ENCODE assay signal across 8 cellular contexts in genomic region chr10:73494213-73494612, GRCh38. TPM values are rescaled to one million over a fixed set of nuclear protein-coding genes. Genes with fewer than 3 reads are reported as not detected.
DNase-seq lines count a peak whose midpoint lies in the region; ATAC-seq and TF ChIP-seq lines count a peak whose summit lies in the region.

No MANE protein-coding gene starts in this region.

- TF ChIP-seq CTCF in CD4-positive, alpha-beta T cell (IDR thresholded peaks at IDR 0.05): no peak
- TF ChIP-seq CTCF in neutrophil (IDR thresholded peaks at IDR 0.05): no peak

- H3K27me3 ChIP-seq in CD4-positive, alpha-beta T cell (ENCODE audit: control insufficient read depth, insufficient read depth, low read length): no peaks in the 10 kb centered on the region
- no peaks in the 10 kb centered on the region for H3K27me3 ChIP-seq in MG63
- H3K27me3 ChIP-seq in neutrophil: no peaks in the 10 kb centered on the region

- peaks cover 21% of the 10 kb centered on the region for H3K36me3 Mint-ChIP-seq in CD4-positive, alpha-beta T cell (ENCODE audit: low read depth)
- H3K36me3 Mint-ChIP-seq in dendritic cell treated with granulocyte-macrophage colony-stimulating factor and Interleukin-4, amounts not matched to agents 40 ng/mL and 50 ng/mL, for 4 days (ENCODE audit: low read depth): peaks cover 35% of the 10 kb centered on the region

- H3K9me3 ChIP-seq in CD4-positive, alpha-beta T cell (ENCODE audit: control insufficient read depth, low read length): no peaks in the 10 kb centered on the region
- H3K9me3 ChIP-seq in MG63 (no peaks in the 10 kb centered on the region), neutrophil (no peaks in the 10 kb centered on the region)

- H3K27me3 Mint-ChIP-seq in CD4-positive, alpha-beta T cell: no peaks in the 10 kb centered on the region
- H3K27me3 Mint-ChIP-seq in dendritic cell treated with granulocyte-macrophage colony-stimulating factor and Interleukin-4, amounts not matched to agents 40 ng/mL and 50 ng/mL, for 4 days: no peaks in the 10 kb centered on the region

- peaks cover 34 to 35% of the 10 kb centered on the region in 2 experiments for H3K4me1 ChIP-seq in neutrophil (ENCODE audit: control insufficient read depth in 1 of 2, insufficient read depth in 1 of 2, low read depth in 1 of 2, low read length in 1 of 2)

- H3K27ac Mint-ChIP-seq in CD4-positive, alpha-beta T cell: peak overlapping the region; percentile 78
- peak overlapping the region; percentile 58 for H3K27ac Mint-ChIP-seq in dendritic cell treated with granulocyte-macrophage colony-stimulating factor and Interleukin-4, amounts not matched to agents 40 ng/mL and 50 ng/mL, for 4 days

- POLR2A ChIA-PET in CD4-positive, alpha-beta T cell (lab: Charles Lee): interaction anchor here (2.2 to 3.1 kb wide), 2 partner anchors 82 to 236 kb away, joined by 12 to 36 read pairs; partner anchors contain the start of gene ANXA7

- intact Hi-C loops in CD4-positive, alpha-beta T cell (cut with DNase I, micrococcal nuclease): loop anchor here (2.0 to 10.0 kb wide), 5 partner anchors 247 to 1139 kb away; partner anchors contain the start of genes CHCHD1 (in 1 of the 2), DNAJB12 (in 1 of the 2), DNAJC9 (in 1 of the 2) and MICU1 (in 1 of the 2)
- intact Hi-C loops in dendritic cell treated with granulocyte-macrophage colony-stimulating factor and Interleukin-4, amounts not matched to agents 40 ng/mL and 50 ng/mL, for 4 days (cut with micrococcal nuclease): loop anchor here (10.0 kb wide), 2 partner anchors 89 to 249 kb away; partner anchors contain the start of gene DNAJC9

- no peak for ATAC-seq in CD4-positive, alpha-beta T cell (ENCODE audit: poor library complexity)
- ATAC-seq in HG02885 (IDR thresholded peaks at IDR 0.05; ENCODE audit: poor library complexity, unreplicated experiment): no peak
- ATAC-seq in GM18519 (IDR thresholded peaks at IDR 0.05; ENCODE audit: low FRiP score, unreplicated experiment): no peak

- peak overlapping the region; percentile 91 for H3K4me3 ChIP-seq in MG63
- peak overlapping the region; percentile 82 to 93 for H3K4me3 ChIP-seq in neutrophil (ENCODE audit: low read depth in 1 of 2, low read length in 1 of 2)

- no peaks in the 10 kb centered on the region for H3K9me3 Mint-ChIP-seq in CD4-positive, alpha-beta T cell
- no peaks in the 10 kb centered on the region for H3K9me3 Mint-ChIP-seq in dendritic cell treated with granulocyte-macrophage colony-stimulating factor and Interleukin-4, amounts not matched to agents 40 ng/mL and 50 ng/mL, for 4 days

- peaks cover 67% of the 10 kb centered on the region for H3K4me1 Mint-ChIP-seq in CD4-positive, alpha-beta T cell (ENCODE audit: low read depth)
- peaks cover 59% of the 10 kb centered on the region for H3K4me1 Mint-ChIP-seq in dendritic cell treated with granulocyte-macrophage colony-stimulating factor and Interleukin-4, amounts not matched to agents 40 ng/mL and 50 ng/mL, for 4 days (ENCODE audit: low read depth)

- CTCF ChIA-PET in CD4-positive, alpha-beta T cell (lab: Charles Lee): interaction anchor here (1.5 kb wide), 1 partner anchor 9 kb away, joined by 5 read pairs; no protein-coding TSS in a partner anchor

- peak overlapping the region; percentile 81 for H3K4me3 Mint-ChIP-seq in CD4-positive, alpha-beta T cell
- H3K4me3 Mint-ChIP-seq in dendritic cell treated with granulocyte-macrophage colony-stimulating factor and Interleukin-4, amounts not matched to agents 40 ng/mL and 50 ng/mL, for 4 days: peak overlapping the region; percentile 39

- H3K27ac ChIP-seq in CD4-positive, alpha-beta T cell (ENCODE audit: low read depth, low read length): no peak overlapping the region
- H3K27ac ChIP-seq in neutrophil: peak overlapping the region; percentile 98

- peaks cover 4% of the 10 kb centered on the region for H3K36me3 ChIP-seq in MG63
- H3K36me3 ChIP-seq in neutrophil: no peaks in the 10 kb centered on the region

- DNase-seq in CD4-positive, alpha-beta T cell: no peak
- DNase-seq in MG63 (no peak), MV-4-11 (lab: John Stamatoyannopoulos, UW) (no peak), NCI-H226 (no peak)

RNA-seq across cellular contexts. Expression of gene PPP3CB, which starts 1.6 kb away (rescaled TPM):
- total RNA-seq in CD4-positive, alpha-beta T cell: 10 to 100 TPM; 20.2 to 20.3 TPM
- 5.9 and 14.5 TPM in 2 replicates for total RNA-seq in MG63 (2014; rRNA removed; shearing (Covaris generic); ENCODE audit: low replicate concordance)
